Comparison of ENCODE assay signal across 20 cellular contexts in the genomic region with DNA sequence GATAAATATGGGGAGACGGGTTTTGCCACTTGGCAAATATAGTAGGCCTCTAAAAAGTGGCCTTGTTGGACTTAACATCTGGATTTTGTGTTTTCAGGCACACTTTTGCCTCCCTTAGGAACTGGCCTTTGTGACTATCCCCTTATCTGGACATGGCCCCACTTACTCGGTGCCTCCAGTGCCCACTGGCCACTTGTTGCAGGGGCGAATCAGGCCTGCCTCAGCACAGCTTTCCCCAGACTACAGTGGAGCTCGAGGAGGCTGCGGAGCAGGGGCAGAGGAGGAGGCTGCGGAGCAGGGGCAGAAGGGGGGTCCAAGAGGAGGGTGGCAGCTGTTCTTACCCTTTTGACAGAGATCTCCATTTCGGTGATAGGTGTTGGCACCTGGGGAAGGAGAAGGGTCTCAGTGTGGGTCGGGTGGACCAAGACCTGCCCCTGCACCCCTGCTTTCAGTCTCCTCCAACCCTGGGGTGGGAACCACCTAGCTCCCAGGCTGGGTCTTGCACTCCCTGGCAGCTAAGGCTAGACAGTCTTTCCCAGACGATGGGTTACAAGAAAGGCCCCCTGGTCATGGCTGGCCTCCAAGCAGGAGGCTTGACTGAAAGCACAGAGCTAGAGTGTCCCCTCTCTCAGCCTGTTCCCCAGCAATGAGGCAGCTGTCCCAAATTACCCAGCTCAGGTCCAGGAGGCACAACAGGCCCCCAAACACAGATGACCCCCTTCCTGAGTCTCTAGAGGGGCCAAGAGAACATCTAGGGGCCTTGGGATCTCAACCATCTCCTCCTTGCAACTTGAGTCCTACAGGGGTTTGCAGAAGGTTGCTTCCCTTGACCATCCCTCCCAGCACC. TPM values are rescaled to one million over a fixed set of nuclear protein-coding genes. Genes with fewer than 3 reads are reported as not detected.
"Had no signal": no experiment of that assay in that cellular context is flagged by ENCODE, and none has a peak within 500 bp of the region (broad histone marks: within the 10 kb centered on the region; RNA-seq: fewer than 3 reads in every experiment).

No MANE protein-coding gene starts in this region.

- H3K36me3 Mint-ChIP-seq: activated CD4-positive, alpha-beta memory T cell treated with anti-CD3 and anti-CD28 coated beads for 36 hours; activated naive CD4-positive, alpha-beta T cell treated with anti-CD3 and anti-CD28 coated beads, Interleukin-2, amount 50 U/mL, for 24 hours; stimulated activated memory B cell treated with anti-CD40 and anti-IgM and Interleukin-4, amounts not matched to agents 10 μg/mL and 1 μg/mL and 100 μg/mL, for 72 hours; WTC11 had no signal

- H3K27me3 ChIP-seq: adrenal gland had no signal

- H3K9me3 Mint-ChIP-seq: activated CD4-positive, alpha-beta memory T cell treated with anti-CD3 and anti-CD28 coated beads for 36 hours; activated naive CD4-positive, alpha-beta T cell treated with anti-CD3 and anti-CD28 coated beads, Interleukin-2, amount 50 U/mL, for 24 hours; activated T-helper 2 cell treated with anti-CD3 and anti-CD28 coated beads, Interferon-gamma antibody, Interleukin-2, Interleukin-4, amounts not matched to agents 10 μg/mL and 5 μg/mL and 100 μg/mL, durations not matched to agents 14 hours and 24 hours and 36 hours; stimulated activated memory B cell treated with anti-CD40 and anti-IgM and Interleukin-4, amounts not matched to agents 10 μg/mL and 1 μg/mL and 100 μg/mL, for 72 hours; WTC11 had no signal

- H3K27me3 Mint-ChIP-seq: activated CD4-positive, alpha-beta memory T cell treated with anti-CD3 and anti-CD28 coated beads for 36 hours; activated naive CD4-positive, alpha-beta T cell treated with anti-CD3 and anti-CD28 coated beads, Interleukin-2, amount 50 U/mL, for 24 hours had no signal

- H3K36me3 ChIP-seq: adrenal gland, thoracic aorta had no signal

- H3K4me3 Mint-ChIP-seq: activated CD4-positive, alpha-beta memory T cell treated with anti-CD3 and anti-CD28 coated beads for 36 hours; activated naive CD4-positive, alpha-beta T cell treated with anti-CD3 and anti-CD28 coated beads, Interleukin-2, amount 50 U/mL, for 24 hours; stimulated activated memory B cell treated with anti-CD40 and anti-IgM and Interleukin-4, amounts not matched to agents 10 μg/mL and 1 μg/mL and 100 μg/mL, for 72 hours; WTC11 had no signal

- H3K4me1 ChIP-seq: adrenal gland, psoas muscle had no signal

- H3K9me3 ChIP-seq: adrenal gland, psoas muscle, thoracic aorta had no signal

- H3K4me2 ChIP-seq: smooth muscle cell had no signal

- H3K27ac ChIP-seq: adrenal gland, psoas muscle, thoracic aorta had no signal

- ATAC-seq: psoas muscle; stimulated activated memory B cell treated with anti-CD40 and anti-IgM and Interleukin-4, amounts not matched to agents 10 μg/mL and 1 μg/mL and 100 μg/mL, for 72 hours; WTC11 had no signal

- H3K4me1 Mint-ChIP-seq: activated naive CD4-positive, alpha-beta T cell treated with anti-CD3 and anti-CD28 coated beads, Interleukin-2, amount 50 U/mL, for 24 hours; stimulated activated memory B cell treated with anti-CD40 and anti-IgM and Interleukin-4, amounts not matched to agents 10 μg/mL and 1 μg/mL and 100 μg/mL, for 72 hours had no signal

- H3K4me3 ChIP-seq: adrenal gland, psoas muscle, smooth muscle cell, thoracic aorta had no signal

- H3K27ac Mint-ChIP-seq: activated CD4-positive, alpha-beta memory T cell treated with anti-CD3 and anti-CD28 coated beads for 36 hours; activated naive CD4-positive, alpha-beta T cell treated with anti-CD3 and anti-CD28 coated beads, Interleukin-2, amount 50 U/mL, for 24 hours; activated T-helper 2 cell treated with anti-CD3 and anti-CD28 coated beads, Interferon-gamma antibody, Interleukin-2, Interleukin-4, amounts not matched to agents 10 μg/mL and 5 μg/mL and 100 μg/mL, durations not matched to agents 14 hours and 24 hours and 36 hours; stimulated activated memory B cell treated with anti-CD40 and anti-IgM and Interleukin-4, amounts not matched to agents 10 μg/mL and 1 μg/mL and 100 μg/mL, for 72 hours; WTC11 had no signal

- DNase-seq: activated CD4-positive, alpha-beta memory T cell treated with anti-CD3 and anti-CD28 coated beads for 36 hours; activated CD4-positive, alpha-beta T cell treated with anti-CD3 and anti-CD28 coated beads for 4 hours; dermis blood vessel endothelial cell; effector memory CD4-positive, alpha-beta T cell; midbrain; occipital lobe; psoas muscle; stimulated activated CD4-positive, alpha-beta T cell treated with anti-CD3 and anti-CD28 coated beads, Interleukin-4, amount 100 ng/mL, for 4 hours; SW 1271 had no signal

RNA-seq across cellular contexts. Expression of gene SEMA3G, which starts 6.1 kb away (rescaled TPM):
- total RNA-seq: fibroblast of villous mesenchyme had no signal
- polyA plus RNA-seq: neural cell had no signal

RNA-seq across cellular contexts. Expression of gene TNNC1, which starts 15.0 kb away (rescaled TPM):
- total RNA-seq: dermis blood vessel endothelial cell, glomerular endothelial cell, lung microvascular endothelial cell, occipital lobe had no signal
